Comparison of ENCODE assay signal across 1 cellular context in the genomic region with DNA sequence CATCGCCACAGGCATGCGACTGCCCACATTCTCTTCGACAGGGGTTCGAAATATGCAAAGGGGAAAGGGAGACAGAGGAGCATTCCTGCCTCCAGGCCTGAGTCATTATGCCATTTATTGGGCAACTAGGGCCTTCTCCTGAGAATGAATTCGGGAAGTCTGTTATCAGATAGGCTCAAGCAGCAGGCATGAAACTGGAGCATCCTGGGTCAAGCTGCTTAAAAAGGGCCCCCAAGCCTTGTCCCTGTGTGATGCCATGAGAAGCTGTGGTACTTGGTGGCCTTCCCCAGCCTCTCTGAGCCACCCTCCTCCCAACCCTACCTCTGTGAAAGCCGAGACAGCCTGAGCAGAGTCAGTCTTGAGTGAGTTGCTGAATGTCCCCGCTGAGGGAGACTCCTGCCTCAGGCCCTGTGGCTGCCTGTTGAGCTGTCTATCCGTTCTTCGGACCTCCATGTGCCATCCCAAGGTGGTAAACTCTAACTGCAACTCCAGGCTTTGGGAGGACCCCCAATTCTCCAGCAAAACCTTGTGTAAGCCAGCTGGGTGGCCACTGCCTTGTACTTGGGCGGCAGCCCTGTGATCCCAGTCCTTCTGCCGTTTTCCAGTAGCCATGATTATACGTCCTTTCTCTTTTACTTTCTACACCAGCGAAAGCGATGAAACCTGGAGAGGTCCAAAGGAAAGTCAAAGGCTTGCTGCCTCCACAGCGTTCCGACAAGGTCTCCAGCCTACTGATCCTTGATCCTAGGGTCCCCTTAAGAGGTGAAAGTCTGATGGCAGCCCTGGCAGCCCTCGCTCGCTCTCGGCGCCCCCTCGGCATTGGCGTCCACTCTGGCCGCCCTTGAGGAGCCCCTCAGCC.
TF ChIP-seq lines count a peak whose summit lies in the region.

No MANE protein-coding gene starts in this region.

TF ChIP-seq in GM23338, 12 proteins besides CTCF, POLR2A, EP300 and RAD21:
- TF ChIP-seq, protein P1, sequence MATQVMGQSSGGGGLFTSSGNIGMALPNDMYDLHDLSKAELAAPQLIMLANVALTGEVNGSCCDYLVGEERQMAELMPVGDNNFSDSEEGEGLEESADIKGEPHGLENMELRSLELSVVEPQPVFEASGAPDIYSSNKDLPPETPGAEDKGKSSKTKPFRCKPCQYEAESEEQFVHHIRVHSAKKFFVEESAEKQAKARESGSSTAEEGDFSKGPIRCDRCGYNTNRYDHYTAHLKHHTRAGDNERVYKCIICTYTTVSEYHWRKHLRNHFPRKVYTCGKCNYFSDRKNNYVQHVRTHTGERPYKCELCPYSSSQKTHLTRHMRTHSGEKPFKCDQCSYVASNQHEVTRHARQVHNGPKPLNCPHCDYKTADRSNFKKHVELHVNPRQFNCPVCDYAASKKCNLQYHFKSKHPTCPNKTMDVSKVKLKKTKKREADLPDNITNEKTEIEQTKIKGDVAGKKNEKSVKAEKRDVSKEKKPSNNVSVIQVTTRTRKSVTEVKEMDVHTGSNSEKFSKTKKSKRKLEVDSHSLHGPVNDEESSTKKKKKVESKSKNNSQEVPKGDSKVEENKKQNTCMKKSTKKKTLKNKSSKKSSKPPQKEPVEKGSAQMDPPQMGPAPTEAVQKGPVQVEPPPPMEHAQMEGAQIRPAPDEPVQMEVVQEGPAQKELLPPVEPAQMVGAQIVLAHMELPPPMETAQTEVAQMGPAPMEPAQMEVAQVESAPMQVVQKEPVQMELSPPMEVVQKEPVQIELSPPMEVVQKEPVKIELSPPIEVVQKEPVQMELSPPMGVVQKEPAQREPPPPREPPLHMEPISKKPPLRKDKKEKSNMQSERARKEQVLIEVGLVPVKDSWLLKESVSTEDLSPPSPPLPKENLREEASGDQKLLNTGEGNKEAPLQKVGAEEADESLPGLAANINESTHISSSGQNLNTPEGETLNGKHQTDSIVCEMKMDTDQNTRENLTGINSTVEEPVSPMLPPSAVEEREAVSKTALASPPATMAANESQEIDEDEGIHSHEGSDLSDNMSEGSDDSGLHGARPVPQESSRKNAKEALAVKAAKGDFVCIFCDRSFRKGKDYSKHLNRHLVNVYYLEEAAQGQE (IDR thresholded peaks at IDR 0.05; ENCODE audit: unreplicated experiment) = no peak
- TF ChIP-seq, protein P2, sequence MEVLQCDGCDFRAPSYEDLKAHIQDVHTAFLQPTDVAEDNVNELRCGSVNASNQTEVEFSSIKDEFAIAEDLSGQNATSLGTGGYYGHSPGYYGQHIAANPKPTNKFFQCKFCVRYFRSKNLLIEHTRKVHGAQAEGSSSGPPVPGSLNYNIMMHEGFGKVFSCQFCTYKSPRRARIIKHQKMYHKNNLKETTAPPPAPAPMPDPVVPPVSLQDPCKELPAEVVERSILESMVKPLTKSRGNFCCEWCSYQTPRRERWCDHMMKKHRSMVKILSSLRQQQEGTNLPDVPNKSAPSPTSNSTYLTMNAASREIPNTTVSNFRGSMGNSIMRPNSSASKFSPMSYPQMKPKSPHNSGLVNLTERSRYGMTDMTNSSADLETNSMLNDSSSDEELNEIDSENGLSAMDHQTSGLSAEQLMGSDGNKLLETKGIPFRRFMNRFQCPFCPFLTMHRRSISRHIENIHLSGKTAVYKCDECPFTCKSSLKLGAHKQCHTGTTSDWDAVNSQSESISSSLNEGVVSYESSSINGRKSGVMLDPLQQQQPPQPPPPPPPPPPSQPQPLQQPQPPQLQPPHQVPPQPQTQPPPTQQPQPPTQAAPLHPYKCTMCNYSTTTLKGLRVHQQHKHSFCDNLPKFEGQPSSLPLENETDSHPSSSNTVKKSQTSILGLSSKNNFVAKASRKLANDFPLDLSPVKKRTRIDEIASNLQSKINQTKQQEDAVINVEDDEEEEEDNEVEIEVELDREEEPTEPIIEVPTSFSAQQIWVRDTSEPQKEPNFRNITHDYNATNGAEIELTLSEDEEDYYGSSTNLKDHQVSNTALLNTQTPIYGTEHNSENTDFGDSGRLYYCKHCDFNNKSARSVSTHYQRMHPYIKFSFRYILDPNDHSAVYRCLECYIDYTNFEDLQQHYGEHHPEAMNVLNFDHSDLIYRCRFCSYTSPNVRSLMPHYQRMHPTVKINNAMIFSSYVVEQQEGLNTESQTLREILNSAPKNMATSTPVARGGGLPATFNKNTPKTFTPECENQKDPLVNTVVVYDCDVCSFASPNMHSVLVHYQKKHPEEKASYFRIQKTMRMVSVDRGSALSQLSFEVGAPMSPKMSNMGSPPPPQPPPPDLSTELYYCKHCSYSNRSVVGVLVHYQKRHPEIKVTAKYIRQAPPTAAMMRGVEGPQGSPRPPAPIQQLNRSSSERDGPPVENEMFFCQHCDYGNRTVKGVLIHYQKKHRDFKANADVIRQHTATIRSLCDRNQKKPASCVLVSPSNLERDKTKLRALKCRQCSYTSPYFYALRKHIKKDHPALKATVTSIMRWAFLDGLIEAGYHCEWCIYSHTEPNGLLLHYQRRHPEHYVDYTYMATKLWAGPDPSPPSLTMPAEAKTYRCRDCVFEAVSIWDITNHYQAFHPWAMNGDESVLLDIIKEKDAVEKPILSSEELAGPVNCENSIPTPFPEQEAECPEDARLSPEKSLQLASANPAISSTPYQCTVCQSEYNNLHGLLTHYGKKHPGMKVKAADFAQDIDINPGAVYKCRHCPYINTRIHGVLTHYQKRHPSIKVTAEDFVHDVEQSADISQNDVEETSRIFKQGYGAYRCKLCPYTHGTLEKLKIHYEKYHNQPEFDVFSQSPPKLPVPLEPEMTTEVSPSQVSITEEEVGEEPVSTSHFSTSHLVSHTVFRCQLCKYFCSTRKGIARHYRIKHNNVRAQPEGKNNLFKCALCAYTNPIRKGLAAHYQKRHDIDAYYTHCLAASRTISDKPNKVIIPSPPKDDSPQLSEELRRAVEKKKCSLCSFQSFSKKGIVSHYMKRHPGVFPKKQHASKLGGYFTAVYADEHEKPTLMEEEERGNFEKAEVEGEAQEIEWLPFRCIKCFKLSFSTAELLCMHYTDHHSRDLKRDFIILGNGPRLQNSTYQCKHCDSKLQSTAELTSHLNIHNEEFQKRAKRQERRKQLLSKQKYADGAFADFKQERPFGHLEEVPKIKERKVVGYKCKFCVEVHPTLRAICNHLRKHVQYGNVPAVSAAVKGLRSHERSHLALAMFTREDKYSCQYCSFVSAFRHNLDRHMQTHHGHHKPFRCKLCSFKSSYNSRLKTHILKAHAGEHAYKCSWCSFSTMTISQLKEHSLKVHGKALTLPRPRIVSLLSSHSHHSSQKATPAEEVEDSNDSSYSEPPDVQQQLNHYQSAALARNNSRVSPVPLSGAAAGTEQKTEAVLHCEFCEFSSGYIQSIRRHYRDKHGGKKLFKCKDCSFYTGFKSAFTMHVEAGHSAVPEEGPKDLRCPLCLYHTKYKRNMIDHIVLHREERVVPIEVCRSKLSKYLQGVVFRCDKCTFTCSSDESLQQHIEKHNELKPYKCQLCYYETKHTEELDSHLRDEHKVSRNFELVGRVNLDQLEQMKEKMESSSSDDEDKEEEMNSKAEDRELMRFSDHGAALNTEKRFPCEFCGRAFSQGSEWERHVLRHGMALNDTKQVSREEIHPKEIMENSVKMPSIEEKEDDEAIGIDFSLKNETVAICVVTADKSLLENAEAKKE (CRISPR knock-in tag; IDR thresholded peaks at IDR 0.05) = no peak
- TF ChIP-seq, protein P3, sequence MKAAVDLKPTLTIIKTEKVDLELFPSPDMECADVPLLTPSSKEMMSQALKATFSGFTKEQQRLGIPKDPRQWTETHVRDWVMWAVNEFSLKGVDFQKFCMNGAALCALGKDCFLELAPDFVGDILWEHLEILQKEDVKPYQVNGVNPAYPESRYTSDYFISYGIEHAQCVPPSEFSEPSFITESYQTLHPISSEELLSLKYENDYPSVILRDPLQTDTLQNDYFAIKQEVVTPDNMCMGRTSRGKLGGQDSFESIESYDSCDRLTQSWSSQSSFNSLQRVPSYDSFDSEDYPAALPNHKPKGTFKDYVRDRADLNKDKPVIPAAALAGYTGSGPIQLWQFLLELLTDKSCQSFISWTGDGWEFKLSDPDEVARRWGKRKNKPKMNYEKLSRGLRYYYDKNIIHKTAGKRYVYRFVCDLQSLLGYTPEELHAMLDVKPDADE (IDR thresholded peaks at IDR 0.05) = no peak
- TF ChIP-seq STAT1 (IDR thresholded peaks at IDR 0.05; ENCODE audit: unreplicated experiment) = no peak
- no peak for TF ChIP-seq EZH2 (IDR thresholded peaks at IDR 0.05; ENCODE audit: low read depth, unreplicated experiment)
- TF ChIP-seq NANOG (IDR thresholded peaks at IDR 0.05; ENCODE audit: borderline replicate concordance) = no peak
- TF ChIP-seq CREB1 (CRISPR knock-in tag; IDR thresholded peaks at IDR 0.05; ENCODE audit: low read depth) = no peak
- TF ChIP-seq JUNB (IDR thresholded peaks at IDR 0.05; ENCODE audit: unreplicated experiment) = no peak
- no peak for TF ChIP-seq ZNF114 (CRISPR knock-in tag; IDR thresholded peaks at IDR 0.05)
